Comparison of ENCODE assay signal across 2 cellular contexts in the genomic region with DNA sequence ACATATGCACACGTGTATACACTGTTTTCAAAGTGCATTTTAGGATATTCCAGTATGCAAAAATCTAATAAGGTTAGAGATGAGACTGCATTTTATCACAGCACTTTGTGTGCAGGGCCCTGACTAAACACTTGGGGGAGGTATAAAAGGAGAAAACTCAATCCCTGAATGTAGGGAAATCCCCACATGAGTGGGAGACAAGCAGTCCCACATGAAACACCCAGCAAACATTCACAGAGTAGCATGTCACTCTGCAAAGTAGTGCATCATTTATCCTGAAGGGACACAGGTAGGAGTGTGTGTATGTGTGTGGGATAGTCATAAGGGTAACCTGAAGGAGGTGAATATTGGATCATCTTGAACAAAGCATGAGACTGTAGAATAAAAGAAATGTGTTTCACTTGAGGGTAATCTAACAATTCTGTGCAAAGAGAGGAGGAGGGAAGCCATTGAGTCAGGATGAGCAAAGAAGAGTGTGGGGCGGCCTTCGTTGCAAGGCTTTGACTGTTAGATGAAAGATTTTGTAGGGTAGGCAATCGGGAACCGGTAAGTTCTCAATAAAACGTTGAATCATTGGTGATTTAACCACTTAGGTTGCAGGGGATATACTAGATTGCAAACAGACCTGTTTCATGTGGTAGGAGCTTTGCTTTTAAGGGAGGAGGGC.
TF ChIP-seq lines count a peak whose summit lies in the region.

No MANE protein-coding gene starts in this region.

TF ChIP-seq in SK-N-SH, 30 proteins besides CTCF, POLR2A, EP300 and RAD21:
- TF ChIP-seq, protein P1, sequence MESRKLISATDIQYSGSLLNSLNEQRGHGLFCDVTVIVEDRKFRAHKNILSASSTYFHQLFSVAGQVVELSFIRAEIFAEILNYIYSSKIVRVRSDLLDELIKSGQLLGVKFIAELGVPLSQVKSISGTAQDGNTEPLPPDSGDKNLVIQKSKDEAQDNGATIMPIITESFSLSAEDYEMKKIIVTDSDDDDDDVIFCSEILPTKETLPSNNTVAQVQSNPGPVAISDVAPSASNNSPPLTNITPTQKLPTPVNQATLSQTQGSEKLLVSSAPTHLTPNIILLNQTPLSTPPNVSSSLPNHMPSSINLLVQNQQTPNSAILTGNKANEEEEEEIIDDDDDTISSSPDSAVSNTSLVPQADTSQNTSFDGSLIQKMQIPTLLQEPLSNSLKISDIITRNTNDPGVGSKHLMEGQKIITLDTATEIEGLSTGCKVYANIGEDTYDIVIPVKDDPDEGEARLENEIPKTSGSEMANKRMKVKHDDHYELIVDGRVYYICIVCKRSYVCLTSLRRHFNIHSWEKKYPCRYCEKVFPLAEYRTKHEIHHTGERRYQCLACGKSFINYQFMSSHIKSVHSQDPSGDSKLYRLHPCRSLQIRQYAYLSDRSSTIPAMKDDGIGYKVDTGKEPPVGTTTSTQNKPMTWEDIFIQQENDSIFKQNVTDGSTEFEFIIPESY (IDR thresholded peaks at IDR 0.05; ENCODE audit: borderline replicate concordance, low read depth) = no peak
- TF ChIP-seq, protein P2, sequence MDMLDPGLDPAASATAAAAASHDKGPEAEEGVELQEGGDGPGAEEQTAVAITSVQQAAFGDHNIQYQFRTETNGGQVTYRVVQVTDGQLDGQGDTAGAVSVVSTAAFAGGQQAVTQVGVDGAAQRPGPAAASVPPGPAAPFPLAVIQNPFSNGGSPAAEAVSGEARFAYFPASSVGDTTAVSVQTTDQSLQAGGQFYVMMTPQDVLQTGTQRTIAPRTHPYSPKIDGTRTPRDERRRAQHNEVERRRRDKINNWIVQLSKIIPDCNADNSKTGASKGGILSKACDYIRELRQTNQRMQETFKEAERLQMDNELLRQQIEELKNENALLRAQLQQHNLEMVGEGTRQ (IDR thresholded peaks at IDR 0.05; ENCODE audit: borderline replicate concordance, low read depth, low read length) = no peak
- TF ChIP-seq TCF12 (IDR thresholded peaks at IDR 0.05) = no peak
- no peak for TF ChIP-seq RXRA (IDR thresholded peaks at IDR 0.05; ENCODE audit: borderline replicate concordance, low read depth)
- TF ChIP-seq GATA2 (CRISPR knock-in tag; IDR thresholded peaks at IDR 0.05) = no peak

TF ChIP-seq in SK-N-SH treated with all-trans-retinoic acid at 6 μM for 48 hours, 23 proteins besides CTCF, POLR2A, EP300 and RAD21 (continued from another document):
- no peak for TF ChIP-seq TSHZ2 (CRISPR knock-in tag; IDR thresholded peaks at IDR 0.05)
- no peak for TF ChIP-seq CSDC2 (CRISPR knock-in tag; IDR thresholded peaks at IDR 0.05)
- no peak for TF ChIP-seq ZNF70 (CRISPR knock-in tag; IDR thresholded peaks at IDR 0.05)
- TF ChIP-seq ZNF565 (CRISPR knock-in tag; conservative IDR thresholded peaks at IDR 0.05; ENCODE audit: low read depth) = no peak
- TF ChIP-seq, protein P3, sequence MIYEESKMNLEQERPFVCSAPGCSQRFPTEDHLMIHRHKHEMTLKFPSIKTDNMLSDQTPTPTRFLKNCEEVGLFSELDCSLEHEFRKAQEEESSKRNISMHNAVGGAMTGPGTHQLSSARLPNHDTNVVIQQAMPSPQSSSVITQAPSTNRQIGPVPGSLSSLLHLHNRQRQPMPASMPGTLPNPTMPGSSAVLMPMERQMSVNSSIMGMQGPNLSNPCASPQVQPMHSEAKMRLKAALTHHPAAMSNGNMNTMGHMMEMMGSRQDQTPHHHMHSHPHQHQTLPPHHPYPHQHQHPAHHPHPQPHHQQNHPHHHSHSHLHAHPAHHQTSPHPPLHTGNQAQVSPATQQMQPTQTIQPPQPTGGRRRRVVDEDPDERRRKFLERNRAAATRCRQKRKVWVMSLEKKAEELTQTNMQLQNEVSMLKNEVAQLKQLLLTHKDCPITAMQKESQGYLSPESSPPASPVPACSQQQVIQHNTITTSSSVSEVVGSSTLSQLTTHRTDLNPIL (CRISPR knock-in tag; IDR thresholded peaks at IDR 0.05; ENCODE audit: low read depth) = no peak
- no peak for TF ChIP-seq ZNF8 (CRISPR knock-in tag; IDR thresholded peaks at IDR 0.05)
- TF ChIP-seq ARNTL (CRISPR knock-in tag; IDR thresholded peaks at IDR 0.05; ENCODE audit: borderline replicate concordance, low read depth) = no peak
- no peak for TF ChIP-seq ESRRG (CRISPR knock-in tag; IDR thresholded peaks at IDR 0.05)
- no peak for TF ChIP-seq RARB (CRISPR knock-in tag; IDR thresholded peaks at IDR 0.05)
- TF ChIP-seq BACH2 (CRISPR knock-in tag; IDR thresholded peaks at IDR 0.05; ENCODE audit: borderline replicate concordance) = no peak
- no peak for TF ChIP-seq ZFP3 (CRISPR knock-in tag; IDR thresholded peaks at IDR 0.05)
- no peak for TF ChIP-seq CSRNP3 (CRISPR knock-in tag; IDR thresholded peaks at IDR 0.05)
- TF ChIP-seq ZFP30 (CRISPR knock-in tag; IDR thresholded peaks at IDR 0.05) = no peak
- no peak for TF ChIP-seq TOX (CRISPR knock-in tag; IDR thresholded peaks at IDR 0.05; ENCODE audit: borderline replicate concordance)
- TF ChIP-seq PPARA (CRISPR knock-in tag; IDR thresholded peaks at IDR 0.05; ENCODE audit: borderline replicate concordance) = no peak
- no peak for TF ChIP-seq ZC3H10 (CRISPR knock-in tag; IDR thresholded peaks at IDR 0.05)
- TF ChIP-seq ISL1 (CRISPR knock-in tag; IDR thresholded peaks at IDR 0.05) = no peak
